ENCODE assay signal across 1 cellular context in genomic region chr17:67467500-67468481, GRCh38.
TF ChIP-seq lines count a peak whose summit lies in the region.

No MANE protein-coding gene starts in this region.

TF ChIP-seq in GM23338, 12 proteins besides CTCF, POLR2A, EP300 and RAD21 (continued from another document):
- no peak for TF ChIP-seq ZNF462 (CRISPR knock-in tag; IDR thresholded peaks at IDR 0.05)
- no peak for TF ChIP-seq REST (IDR thresholded peaks at IDR 0.05; ENCODE audit: unreplicated experiment)
- no peak for TF ChIP-seq STAT1 (IDR thresholded peaks at IDR 0.05; ENCODE audit: unreplicated experiment)
- TF ChIP-seq EZH2 (IDR thresholded peaks at IDR 0.05; ENCODE audit: low read depth, unreplicated experiment): no peak
